ENCODE assay signal across 9 cellular contexts in the genomic region with DNA sequence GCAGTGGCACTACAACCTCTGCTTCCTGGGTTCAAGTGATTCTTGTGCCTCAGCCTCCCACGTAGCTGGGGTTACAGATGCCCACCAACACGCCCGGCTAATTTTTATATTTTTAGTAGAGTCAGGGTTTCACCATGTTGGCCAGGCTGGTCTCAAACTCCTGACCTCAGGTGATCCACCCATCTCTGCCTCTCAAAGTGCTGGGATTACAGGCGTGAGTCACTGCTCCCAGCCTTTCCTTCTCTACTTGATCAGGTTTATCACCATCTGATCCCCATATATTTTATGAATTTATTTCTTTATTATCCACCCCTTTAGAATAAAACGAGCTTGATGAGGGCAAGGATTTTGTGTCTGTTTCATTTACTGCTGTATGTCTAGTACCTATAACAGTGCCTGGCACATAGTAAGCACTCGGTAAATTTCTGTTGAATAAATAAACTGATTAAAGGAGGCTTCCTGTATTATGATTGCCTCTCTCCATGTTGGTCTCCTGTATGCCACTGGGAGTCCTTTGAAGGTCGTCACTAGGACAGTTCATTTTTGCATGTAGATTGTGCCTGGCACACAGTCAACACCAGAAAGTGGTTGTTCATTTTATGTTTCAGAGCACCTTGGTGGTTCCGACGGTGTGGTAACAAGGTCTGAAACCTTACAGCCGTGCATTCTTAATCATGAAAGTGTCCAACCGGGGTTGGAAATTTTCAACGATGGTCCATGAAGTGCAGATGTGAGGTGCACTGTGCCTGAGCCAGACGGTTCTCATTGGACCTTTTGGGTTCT. TPM values are rescaled to one million over a fixed set of nuclear protein-coding genes. Genes with fewer than 3 reads are reported as not detected.
A peak's percentile ranks its signal among the peaks of the same experiment; 100 is the strongest.
DNase-seq lines count a peak whose midpoint lies in the region; ATAC-seq and TF ChIP-seq lines count a peak whose summit lies in the region.
"Had no signal": no experiment of that assay in that cellular context is flagged by ENCODE, and none has a peak within 500 bp of the region (broad histone marks: within the 10 kb centered on the region; RNA-seq: fewer than 3 reads in every experiment).

No MANE protein-coding gene starts in this region.

- intact Hi-C loops in PC-9 (cut with micrococcal nuclease; ENCODE audit: unreplicated experiment) (loop anchor here (5.0 to 10.0 kb wide), 2 partner anchors 335 to 592 kb away; a partner anchor contains a TSS), right lobe of liver (cut with DNase I) (no loop called here)

- CTCF ChIA-PET in PC-9 (lab: Charles Lee), result interaction anchor here (0.6 kb wide), 1 partner anchor 8 kb away, joined by 13 read pairs; no protein-coding TSS in a partner anchor

- H3K4me1 ChIP-seq in PC-9 (replicated peaks; ENCODE audit: insufficient read depth) (peaks cover 8% of the 10 kb centered on the region), right lobe of liver (peaks cover 0 to 3% (median 0%) of the 10 kb centered on the region in 4 donors)

- no peaks in the 10 kb centered on the region for H3K9me3 ChIP-seq in PC-9 (ENCODE audit: insufficient read depth, low read depth)
- H3K9me3 ChIP-seq in right lobe of liver, result no peaks in the 10 kb centered on the region

- ATAC-seq in GM21723 (IDR thresholded peaks at IDR 0.05; ENCODE audit: unreplicated experiment) (peak; percentile 50), right lobe of liver (no peak), GM21737 (IDR thresholded peaks at IDR 0.05; ENCODE audit: unreplicated experiment) (no peak), HG02884 (IDR thresholded peaks at IDR 0.05; ENCODE audit: unreplicated experiment) (no peak)
- ATAC-seq in activated naive CD8-positive, alpha-beta T cell treated with anti-CD3 and anti-CD28 coated beads, Interleukin-2, amount 10 ng/mL, durations not matched to agents 7 days and 5 days (ENCODE audit: low read depth), result no peak

- peaks cover 20% of the 10 kb centered on the region for H3K4me1 Mint-ChIP-seq in activated naive CD8-positive, alpha-beta T cell treated with anti-CD3 and anti-CD28 coated beads, Interleukin-2, amount 10 ng/mL, durations not matched to agents 7 days and 5 days

- peaks cover 9% of the 10 kb centered on the region for H3F3A ChIP-seq in PC-9 (ENCODE audit: insufficient read depth, low read depth)

- H3K36me3 Mint-ChIP-seq in activated naive CD8-positive, alpha-beta T cell treated with anti-CD3 and anti-CD28 coated beads, Interleukin-2, amount 10 ng/mL, durations not matched to agents 7 days and 5 days, result no peaks in the 10 kb centered on the region

- BruUV-seq in PC-9 (replicated peaks; lab: Mats Ljungman, UMichigan), result no TSS peak

- no peak for TF ChIP-seq POLR2A in right lobe of liver (IDR thresholded peaks at IDR 0.05)

- POLR2A ChIA-PET in PC-9 (lab: Charles Lee; ENCODE audit: unreplicated experiment), result interaction anchor here (0.7 to 0.8 kb wide), 2 partner anchors 11 to 15 kb away, joined by 3 to 4 read pairs; no protein-coding TSS in a partner anchor
- POLR2A ChIA-PET in activated naive CD8-positive, alpha-beta T cell treated with anti-CD3 and anti-CD28 coated beads, Interleukin-2, amount 10 ng/mL, durations not matched to agents 7 days and 5 days (lab: Charles Lee), result interaction anchor here (0.9 to 1.5 kb wide), 7 partner anchors 7 to 75 kb away, joined by 3 to 8 read pairs (median 5); a partner anchor contains a TSS

- no peaks in the 10 kb centered on the region for H4K20me1 ChIP-seq in PC-9 (ENCODE audit: insufficient read depth)

- H3K9me3 Mint-ChIP-seq in activated naive CD8-positive, alpha-beta T cell treated with anti-CD3 and anti-CD28 coated beads, Interleukin-2, amount 10 ng/mL, durations not matched to agents 7 days and 5 days, result no peaks in the 10 kb centered on the region

- 77% methylated on average over 11 of the region's 13 CpGs for WGBS in right lobe of liver (ENCODE audit: insufficient coverage, low coverage, low lambda C conversion rate, missing lambda C conversion rate)

- H3K27ac ChIP-seq in PC-9 (0 out of 2 replicates have a peak overlapping the region, but pooled peaks have one; percentile 21), right lobe of liver (no peak overlapping the region)

- H3K79me2 ChIP-seq in PC-9 (ENCODE audit: low read depth), result no peaks in the 10 kb centered on the region

- no peak overlapping the region for H2AFZ ChIP-seq in PC-9

- TF ChIP-seq CTCF in PC-9 (conservative IDR thresholded peaks at IDR 0.05) (no peak), right lobe of liver (IDR thresholded peaks at IDR 0.05) (no peak)

- H3K27me3 ChIP-seq in PC-9 (ENCODE audit: insufficient read depth, low read depth) (no peaks in the 10 kb centered on the region), right lobe of liver (no peaks in the 10 kb centered on the region)

- H3K27me3 Mint-ChIP-seq in activated naive CD8-positive, alpha-beta T cell treated with anti-CD3 and anti-CD28 coated beads, Interleukin-2, amount 10 ng/mL, durations not matched to agents 7 days and 5 days, result peaks cover 4% of the 10 kb centered on the region

- H3K4me2 ChIP-seq in PC-9, result peak overlapping the region; percentile 15; the same call in 1 of the 2 replicates

- H3K4me3 ChIP-seq in PC-9 (no peak overlapping the region), right lobe of liver (no peak overlapping the region)

- H3K27ac Mint-ChIP-seq in activated naive CD8-positive, alpha-beta T cell treated with anti-CD3 and anti-CD28 coated beads, Interleukin-2, amount 10 ng/mL, durations not matched to agents 7 days and 5 days, result peak overlapping the region; percentile 82

- H3K36me3 ChIP-seq in PC-9 (ENCODE audit: low read depth), result no peaks in the 10 kb centered on the region
- H3K36me3 ChIP-seq in right lobe of liver, result no peaks in the 10 kb centered on the region

- DNase-seq in PC-9 (no peak), right lobe of liver (no peak)
- DNase-seq in activated naive CD8-positive, alpha-beta T cell treated with anti-CD3 and anti-CD28 coated beads, Interleukin-2, amount 10 ng/mL, durations not matched to agents 7 days and 5 days, result no peak
- peak; percentile 23 to 58 for DNase-seq in stimulated activated CD4-positive, alpha-beta T cell treated with anti-CD3 and anti-CD28 coated beads, Interleukin-2, amount 100 ng/mL, for 24 hours
- DNase-seq: head of caudate nucleus, substantia nigra had no signal

- H3K9me2 ChIP-seq in PC-9 (ENCODE audit: insufficient read depth), result no peaks in the 10 kb centered on the region

- no peak overlapping the region for H3K4me3 Mint-ChIP-seq in activated naive CD8-positive, alpha-beta T cell treated with anti-CD3 and anti-CD28 coated beads, Interleukin-2, amount 10 ng/mL, durations not matched to agents 7 days and 5 days

RNA-seq across cellular contexts. Expression of a gene that starts 9.6 kb away (rescaled TPM):
- total RNA-seq in PC-9 (2021) (85.5 and 102 TPM in 2 replicates), right lobe of liver (10 to 100 TPM; 41.6 to 69.5 (median 57.4) TPM)
- total RNA-seq in activated naive CD8-positive, alpha-beta T cell treated with anti-CD3 and anti-CD28 coated beads, Interleukin-2, amount 10 ng/mL, durations not matched to agents 7 days and 5 days, result 100 to 1,000 TPM; 105 to 111 TPM

RNA-seq across cellular contexts. Expression of a gene that starts 13.7 kb away (rescaled TPM):
- total RNA-seq in PC-9 (2021) (30.1 and 31.8 TPM in 2 replicates), right lobe of liver (10 to 100 TPM; 24.0 to 46.4 (median 36.1) TPM)
- 10 to 100 TPM; 38.8 to 43.1 TPM for total RNA-seq in activated naive CD8-positive, alpha-beta T cell treated with anti-CD3 and anti-CD28 coated beads, Interleukin-2, amount 10 ng/mL, durations not matched to agents 7 days and 5 days

Comparison
In these comparisons a context has a peak if more than half of its experiments do, and no peak if none do; other contexts are left out.
1. DNase-seq: peak in stimulated activated CD4-positive, alpha-beta T cell treated with anti-CD3 and anti-CD28 coated beads, Interleukin-2, amount 100 ng/mL, for 24 hours (2 of 2); none in PC-9 (0 of 2), activated naive CD8-positive, alpha-beta T cell treated with anti-CD3 and anti-CD28 coated beads, Interleukin-2, amount 10 ng/mL, durations not matched to agents 7 days and 5 days (single experiment) and right lobe of liver (0 of 3).